ENCODE assay signal across 12 cellular contexts in the genomic region with DNA sequence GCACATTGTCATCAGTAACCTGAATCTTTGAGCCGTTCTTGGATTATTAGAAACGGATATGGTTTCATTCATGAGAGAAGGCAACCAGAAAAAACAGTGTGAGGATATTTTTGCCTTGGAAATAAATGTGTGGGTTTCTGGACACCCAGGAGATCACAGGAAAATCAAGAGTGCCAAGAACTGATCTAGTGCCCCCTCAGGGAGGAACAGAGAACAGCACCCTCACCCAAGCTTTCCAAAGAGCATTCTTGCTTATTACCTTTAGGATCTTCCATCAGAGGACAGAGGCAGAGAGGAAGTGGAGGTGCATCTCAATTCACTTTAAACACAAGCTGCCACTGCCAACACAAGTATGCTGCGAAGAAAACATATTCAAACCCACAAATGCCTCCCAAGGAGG.
DNase-seq lines count a peak whose midpoint lies in the region; ATAC-seq and TF ChIP-seq lines count a peak whose summit lies in the region.
"Had no signal": no experiment of that assay in that cellular context is flagged by ENCODE, and none has a peak within 500 bp of the region (broad histone marks: within the 10 kb centered on the region; RNA-seq: fewer than 3 reads in every experiment).

No MANE protein-coding gene starts in this region.

- H3K4me3 ChIP-seq in HAP-1 (no peak overlapping the region), RWPE2 (ENCODE audit: severe bottlenecking) (no peak overlapping the region), kidney epithelial cell (ENCODE audit: low read depth, low read length) (no peak overlapping the region), right cardiac atrium (ENCODE audit: low read length) (no peak overlapping the region)
- H3K4me3 ChIP-seq: dorsolateral prefrontal cortex had no signal

- ATAC-seq in RWPE2 (ENCODE audit: low read depth): no peak
- ATAC-seq in GM21515 (IDR thresholded peaks at IDR 0.05; ENCODE audit: unreplicated experiment): no peak
- ATAC-seq in right cardiac atrium: no peak

- H3K4me1 ChIP-seq in HAP-1 (no peaks in the 10 kb centered on the region), RWPE2 (ENCODE audit: insufficient read depth, poor library complexity, severe bottlenecking) (no peaks in the 10 kb centered on the region), right cardiac atrium (ENCODE audit: control insufficient read depth, insufficient read depth, low read length) (no peaks in the 10 kb centered on the region)

- H3K27me3 ChIP-seq in HAP-1 (ENCODE audit: low read depth) (no peaks in the 10 kb centered on the region), RWPE2 (ENCODE audit: insufficient read depth, poor library complexity, severe bottlenecking) (no peaks in the 10 kb centered on the region), kidney epithelial cell (ENCODE audit: control insufficient read depth, insufficient read depth, low read length) (no peaks in the 10 kb centered on the region), right cardiac atrium (ENCODE audit: control insufficient read depth, insufficient read depth) (no peaks in the 10 kb centered on the region)
- H3K27me3 ChIP-seq: dorsolateral prefrontal cortex had no signal

- intact Hi-C loops in right cardiac atrium (cut with DNase I): no loop called here

- H3K27ac ChIP-seq in C4-2B: no peak overlapping the region
- no peak overlapping the region for H3K27ac ChIP-seq in RWPE2 (ENCODE audit: poor library complexity, severe bottlenecking)
- no peak overlapping the region for H3K27ac ChIP-seq in right cardiac atrium (ENCODE audit: low read length)
- H3K27ac ChIP-seq: dorsolateral prefrontal cortex had no signal

- in situ Hi-C loops in HAP-1 (cut with MboI; ENCODE audit: low sequenced_read_pairs): no loop called here

- H3K36me3 ChIP-seq in HAP-1 (replicated peaks): no peaks in the 10 kb centered on the region
- no peaks in the 10 kb centered on the region for H3K36me3 ChIP-seq in RWPE2 (ENCODE audit: low read depth)
- no peaks in the 10 kb centered on the region for H3K36me3 ChIP-seq in kidney epithelial cell (ENCODE audit: control insufficient read depth, insufficient read depth, low read length)

- H3K9me3 ChIP-seq in HAP-1: no peaks in the 10 kb centered on the region
- no peaks in the 10 kb centered on the region for H3K9me3 ChIP-seq in RWPE2 (ENCODE audit: severe bottlenecking)
- no peaks in the 10 kb centered on the region for H3K9me3 ChIP-seq in right cardiac atrium (ENCODE audit: control insufficient read depth, low read length)

- peak; percentile 29 to 48 for DNase-seq in HAP-1 (ENCODE audit: low spot score in 2 of 2)
- DNase-seq in RWPE2 (ENCODE audit: low spot score): no peak
- no peak for DNase-seq in kidney epithelial cell (ENCODE audit: low read depth)
- no peak for DNase-seq in NCI-H1694 (lab: John Stamatoyannopoulos, UW)
- DNase-seq in NCI-H1417 treated with DMSO at 0.1 percent for 48 hours (lab: John Stamatoyannopoulos, UW): no peak
- DNase-seq in right cardiac atrium: no peak
- DNase-seq: amygdala; dorsolateral prefrontal cortex; IMR-90; stimulated activated CD4-positive, alpha-beta T cell treated with anti-CD3 and anti-CD28 coated beads, Interleukin-12 subunit alpha, Interleukin-12 subunit beta, amount 100 ng/mL, for 4 hours had no signal

- peak; percentile 70 for TF ChIP-seq CTCF in C4-2B (conservative IDR thresholded peaks at IDR 0.05)
- TF ChIP-seq CTCF in RWPE2 (IDR thresholded peaks at IDR 0.05; ENCODE audit: poor library complexity, severe bottlenecking): peak; percentile 20
- TF ChIP-seq CTCF in kidney epithelial cell (IDR thresholded peaks at IDR 0.05; ENCODE audit: insufficient read depth, low read length, poor library complexity, severe bottlenecking): peak; percentile 27

- WGBS in right cardiac atrium: 76% methylated on average over 3 of the region's 3 CpGs

Comparison
In these comparisons a context has a peak if more than half of its experiments do, and no peak if none do; other contexts are left out.
1. CTCF ChIP-seq: peak in every context shown above with its lines; median percentile 70 in C4-2B; 27 in kidney epithelial cell; 20 in RWPE2.
2. DNase-seq: peak in HAP-1 (2 of 2); none in RWPE2 (single experiment), kidney epithelial cell (single experiment), NCI-H1694 (single experiment), NCI-H1417 treated with DMSO at 0.1 percent for 48 hours (single experiment) and right cardiac atrium (0 of 3).